In genomic region chr16:54577566-54578180, GRCh38 we compare ENCODE assay signal across 30 cellular contexts.
"Had no signal": no experiment of that assay in that cellular context is flagged by ENCODE, and none has a peak within 500 bp of the region (broad histone marks: within the 10 kb centered on the region; RNA-seq: fewer than 3 reads in every experiment).

No MANE protein-coding gene starts in this region.

- H3K27ac ChIP-seq: colonic mucosa, dorsolateral prefrontal cortex, epithelial cell of prostate, heart right ventricle, left lung, right lobe of liver, skin epidermis, stomach, testis, vagina had no signal

- H3K4me1 Mint-ChIP-seq: activated B cell treated with CpG ODN at 0.5 μM for 24 hours; activated CD4-positive, alpha-beta T cell treated with anti-CD3 and anti-CD28 coated beads for 36 hours; activated naive CD8-positive, alpha-beta T cell treated with anti-CD3 and anti-CD28 coated beads, Interleukin-2, amount 10 ng/mL, durations not matched to agents 7 days and 5 days; immature natural killer cell; naive thymus-derived CD8-positive, alpha-beta T cell; stimulated activated effector memory CD8-positive, alpha-beta T cell treated with anti-CD3 and anti-CD28 coated beads, Interleukin-12 subunit alpha, Interleukin-12 subunit beta, amount 100 ng/mL, for 72 hours had no signal

- H3K36me3 Mint-ChIP-seq: activated naive CD8-positive, alpha-beta T cell treated with anti-CD3 and anti-CD28 coated beads, Interleukin-2, amount 10 ng/mL, durations not matched to agents 7 days and 5 days; immature natural killer cell; mesothelial cell of epicardium; naive thymus-derived CD8-positive, alpha-beta T cell; stimulated activated effector memory CD8-positive, alpha-beta T cell treated with anti-CD3 and anti-CD28 coated beads, Interleukin-12 subunit alpha, Interleukin-12 subunit beta, amount 100 ng/mL, for 72 hours had no signal

- H3K9me3 ChIP-seq: colonic mucosa, heart right ventricle, left lung, right lobe of liver, stomach, testis, vagina had no signal

- H3K27ac Mint-ChIP-seq: activated B cell treated with CpG ODN at 0.5 μM for 24 hours; activated CD4-positive, alpha-beta T cell treated with anti-CD3 and anti-CD28 coated beads for 36 hours; activated naive CD8-positive, alpha-beta T cell treated with anti-CD3 and anti-CD28 coated beads, Interleukin-2, amount 10 ng/mL, durations not matched to agents 7 days and 5 days; activated T-helper 2 cell treated with anti-CD3 and anti-CD28 coated beads, Interferon-gamma antibody, Interleukin-2, Interleukin-4, amounts not matched to agents 10 μg/mL and 5 μg/mL and 100 μg/mL, durations not matched to agents 14 hours and 24 hours and 36 hours; immature natural killer cell; mesothelial cell of epicardium; naive thymus-derived CD8-positive, alpha-beta T cell; stimulated activated effector memory CD8-positive, alpha-beta T cell treated with anti-CD3 and anti-CD28 coated beads, Interleukin-12 subunit alpha, Interleukin-12 subunit beta, amount 100 ng/mL, for 72 hours had no signal

- H3K4me1 ChIP-seq: colonic mucosa, heart right ventricle, left lung, right lobe of liver, stomach, vagina had no signal

- FAIRE-seq: bronchial epithelial cell had no signal

- H3K4me3 ChIP-seq: colonic mucosa, dorsolateral prefrontal cortex, heart right ventricle, left lung, lung, right lobe of liver, skin epidermis, stomach, testis, vagina had no signal

- DNase-seq: activated B cell treated with CpG ODN at 0.5 μM for 24 hours; activated CD4-positive, alpha-beta T cell treated with anti-CD3 and anti-CD28 coated beads for 36 hours; activated CD4-positive, alpha-beta T cell treated with anti-CD3 and anti-CD28 coated beads, Interleukin-2, amount 50 U/mL, for 4 hours; activated CD8-positive, alpha-beta memory T cell treated with anti-CD3 and anti-CD28 coated beads for 24 hours; activated CD8-positive, alpha-beta memory T cell treated with anti-CD3 and anti-CD28 coated beads, Interleukin-2, amount 50 U/mL, for 48 hours; activated naive CD4-positive, alpha-beta T cell treated with Interleukin-2 at 50 U/mL for 16 hours; activated naive CD8-positive, alpha-beta T cell treated with anti-CD3 and anti-CD28 coated beads, Interleukin-2, amount 10 ng/mL, durations not matched to agents 7 days and 5 days; activated T-cell treated with anti-CD3 and anti-CD28 coated beads, Interleukin-2, amount 50 U/mL, for 4 hours; amniotic stem cell; colonic mucosa; dorsolateral prefrontal cortex; heart right ventricle; immature natural killer cell; left lung; naive thymus-derived CD8-positive, alpha-beta T cell; nucleus accumbens; right lobe of liver; stimulated activated CD4-positive, alpha-beta T cell treated with anti-CD3 and anti-CD28 coated beads, Interleukin-1b, Interleukin-23, amount 100 ng/mL, for 48 hours; stomach; T-helper 9 cell; testis; trophoblast cell had no signal

- H3K27me3 ChIP-seq: right lobe of liver, testis, vagina had no signal

- H3K9me3 Mint-ChIP-seq: activated naive CD8-positive, alpha-beta T cell treated with anti-CD3 and anti-CD28 coated beads, Interleukin-2, amount 10 ng/mL, durations not matched to agents 7 days and 5 days; activated T-cell treated with anti-CD3 and anti-CD28 coated beads, Interleukin-2, amount 50 U/mL, for 4 hours; activated T-helper 2 cell treated with anti-CD3 and anti-CD28 coated beads, Interferon-gamma antibody, Interleukin-2, Interleukin-4, amounts not matched to agents 10 μg/mL and 5 μg/mL and 100 μg/mL, durations not matched to agents 14 hours and 24 hours and 36 hours had no signal

- H3K36me3 ChIP-seq: colonic mucosa, heart right ventricle, left lung, right lobe of liver, stomach, vagina had no signal

- H3K4me3 Mint-ChIP-seq: activated B cell treated with CpG ODN at 0.5 μM for 24 hours; activated CD4-positive, alpha-beta T cell treated with anti-CD3 and anti-CD28 coated beads for 36 hours; activated naive CD8-positive, alpha-beta T cell treated with anti-CD3 and anti-CD28 coated beads, Interleukin-2, amount 10 ng/mL, durations not matched to agents 7 days and 5 days; activated T-cell treated with anti-CD3 and anti-CD28 coated beads, Interleukin-2, amount 50 U/mL, for 4 hours; immature natural killer cell; mesothelial cell of epicardium; naive thymus-derived CD8-positive, alpha-beta T cell; stimulated activated effector memory CD8-positive, alpha-beta T cell treated with anti-CD3 and anti-CD28 coated beads, Interleukin-12 subunit alpha, Interleukin-12 subunit beta, amount 100 ng/mL, for 72 hours had no signal

- ATAC-seq: activated CD4-positive, alpha-beta T cell treated with anti-CD3 and anti-CD28 coated beads for 36 hours; activated T-cell treated with anti-CD3 and anti-CD28 coated beads, Interleukin-2, amount 50 U/mL, for 4 hours; heart right ventricle; left lung; naive thymus-derived CD8-positive, alpha-beta T cell; right lobe of liver; stimulated activated effector memory CD8-positive, alpha-beta T cell treated with anti-CD3 and anti-CD28 coated beads, Interleukin-12 subunit alpha, Interleukin-12 subunit beta, amount 100 ng/mL, for 72 hours had no signal
